Comparison of ENCODE assay signal across 10 cellular contexts in genomic region chr1:220791287-220791686, GRCh38. TPM values are rescaled to one million over a fixed set of nuclear protein-coding genes. Genes with fewer than 3 reads are reported as not detected.
DNase-seq lines count a peak whose midpoint lies in the region; ATAC-seq and TF ChIP-seq lines count a peak whose summit lies in the region.
"Had no signal": no experiment of that assay in that cellular context is flagged by ENCODE, and none has a peak within 500 bp of the region (broad histone marks: within the 10 kb centered on the region; RNA-seq: fewer than 3 reads in every experiment).

No MANE protein-coding gene starts in this region.

- H3K4me3 ChIP-seq in right lobe of liver, result no peak overlapping the region

- H3K36me3 ChIP-seq in right lobe of liver, result no peaks in the 10 kb centered on the region

- no peak for TF ChIP-seq CTCF in right lobe of liver (IDR thresholded peaks at IDR 0.05)

- intact Hi-C loops in right lobe of liver (cut with DNase I), result no loop called here

- peak in 2 of 4 donors; percentile 1 to 23 for ATAC-seq in right lobe of liver
- ATAC-seq in HG03280 (IDR thresholded peaks at IDR 0.05; ENCODE audit: unreplicated experiment), result no peak

- H3K27ac ChIP-seq in right lobe of liver, result peak overlapping the region in 2 of 3 donors; percentile 88 to 92

- DNase-seq in AML-193 (lab: John Stamatoyannopoulos, UW) (peak; percentile 13 to 19), HT1080 (ENCODE audit: low read depth) (peak; percentile 11), right lobe of liver (peak in 1 of 3 donors; percentile 75), hypothalamus (lab: John Stamatoyannopoulos, UW) (no peak), SW480 (ENCODE audit: low spot score) (no peak), AG08395 (ENCODE audit: low spot score) (no peak)
- DNase-seq: naive B cell, small intestine had no signal

- H3K9me3 ChIP-seq in right lobe of liver, result no peaks in the 10 kb centered on the region

- H3K4me1 ChIP-seq in right lobe of liver, result peaks cover 0 to 61% (median 18%) of the 10 kb centered on the region in 4 donors

- WGBS in right lobe of liver (ENCODE audit: insufficient coverage, low coverage, low lambda C conversion rate, missing lambda C conversion rate), result 16% methylated on average over 6 of the region's 6 CpGs

- no peak for TF ChIP-seq POLR2A in right lobe of liver (IDR thresholded peaks at IDR 0.05)

- H3K27me3 ChIP-seq in right lobe of liver, result no peaks in the 10 kb centered on the region

TF ChIP-seq in PFSK-1, 5 proteins besides CTCF, POLR2A, EP300 and RAD21:
- TF ChIP-seq POLR2AphosphoS5 (IDR thresholded peaks at IDR 0.05; ENCODE audit: low read depth, low read length) (no peak), REST (IDR thresholded peaks at IDR 0.05; ENCODE audit: insufficient read depth in 1 of 2, low read depth in 2 of 2, low read length in 2 of 2) (no peak), TAF1 (IDR thresholded peaks at IDR 0.05; ENCODE audit: borderline replicate concordance, insufficient read depth, low read length) (no peak), SIN3A (IDR thresholded peaks at IDR 0.05; ENCODE audit: borderline replicate concordance, insufficient read depth, low read length) (peak; percentile 56; the same call in 1 of the 2 replicates), FOXP2 (optimal IDR thresholded peaks at IDR 0.05; ENCODE audit: borderline replicate concordance, extremely low read depth, extremely low read length, insufficient read depth) (no peak)

RNA-seq across cellular contexts. Expression of gene MTARC1, which starts 4.6 kb away (rescaled TPM):
- 0.05 TPM in 1 of 2 replicates, not detected in the other for total RNA-seq in HT1080 (2014; rRNA removed; shearing (Covaris generic))
- not detected in 2 replicates for polyA plus RNA-seq in HT1080 (2015; cell fraction: cytosol; rRNA removed)
- 0.06 TPM in 1 of 2 replicates, not detected in the other for polyA plus RNA-seq in HT1080 (2015; cell fraction: nucleus; rRNA removed)
- 0.10 TPM for polyA plus RNA-seq in PFSK-1 (2012; ENCODE audit: insufficient read length, low read depth)
- 10 to 100 TPM; 14.5 to 83.6 (median 35.2) TPM for total RNA-seq in right lobe of liver

RNA-seq across cellular contexts. Expression of gene MTARC2, which starts 43.2 kb away (rescaled TPM):
- 1.5 and 2.7 TPM in 2 replicates for total RNA-seq in HT1080 (2014; rRNA removed; shearing (Covaris generic))
- polyA plus RNA-seq in HT1080 (2015; cell fraction: cytosol; rRNA removed), result 5.6 and 5.7 TPM in 2 replicates
- 12.0 and 13.1 TPM in 2 replicates for polyA plus RNA-seq in HT1080 (2015; cell fraction: nucleus; rRNA removed)
- not detected for polyA plus RNA-seq in PFSK-1 (2012; ENCODE audit: insufficient read length, low read depth)
- 100 to 1,000 TPM in 3 of 6 experiments, 10 to 100 TPM in 3; 41.8 to 140 (median 86.6) TPM for total RNA-seq in right lobe of liver

Comparison
In these comparisons a context has a peak if more than half of its experiments do, and no peak if none do; other contexts are left out.
1. DNase-seq: peak in AML-193 (2 of 2) and HT1080 (single experiment); none in hypothalamus (0 of 51), SW480 (single experiment) and AG08395 (single experiment).
2. RNA of gene MTARC1, which starts 4.6 kb away (total RNA-seq): 14.5 to 83.6 TPM in right lobe of liver; 0.05 TPM in HT1080; every median in the first group is over 10 times any median in the second.
3. RNA of gene MTARC2, which starts 43.2 kb away (total RNA-seq): 41.8 to 140 TPM in right lobe of liver; 1.5 to 2.7 TPM in HT1080; every median in the first group is over 10 times any median in the second.